ENCODE assay signal across 8 cellular contexts in the genomic region with DNA sequence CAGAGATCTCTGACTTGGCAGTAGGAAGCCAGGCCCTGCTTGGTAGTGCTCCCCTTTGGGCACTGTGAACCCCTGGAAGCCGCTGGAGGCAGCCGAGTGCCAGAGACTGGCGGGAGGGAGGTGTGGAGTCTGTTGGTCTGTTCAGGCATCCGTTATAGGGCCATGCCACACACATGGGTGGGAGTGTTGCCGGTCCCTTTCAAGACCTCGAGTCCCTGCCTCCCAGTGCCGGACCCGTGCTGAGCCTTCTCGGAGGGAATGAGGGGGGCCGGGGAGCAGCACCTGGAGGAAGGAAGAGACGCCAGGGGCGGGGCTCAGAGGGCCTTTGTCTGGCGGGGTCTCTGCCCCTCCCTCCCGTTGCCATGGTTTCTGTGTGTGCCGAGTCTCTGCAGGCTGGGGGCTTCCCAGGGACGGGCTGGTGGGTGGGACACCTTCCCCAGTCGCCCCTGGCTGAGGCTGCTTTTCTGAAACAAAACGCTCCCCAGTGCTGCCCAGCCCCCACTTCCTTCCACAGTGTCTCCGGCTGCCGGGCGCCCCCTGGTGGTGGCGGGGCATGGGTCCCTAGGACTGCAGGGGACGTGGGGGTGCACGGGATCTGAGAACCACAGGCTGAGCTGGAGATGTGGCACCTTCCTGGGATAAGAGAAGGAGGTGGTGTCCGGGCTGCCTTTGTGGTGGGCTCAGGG. TPM values are rescaled to one million over a fixed set of nuclear protein-coding genes. Genes with fewer than 3 reads are reported as not detected.
DNase-seq lines count a peak whose midpoint lies in the region; ATAC-seq, FAIRE-seq and TF ChIP-seq lines count a peak whose summit lies in the region.

No MANE protein-coding gene starts in this region.

- peak; percentile 67 for ATAC-seq in GM21447 (IDR thresholded peaks at IDR 0.05; ENCODE audit: unreplicated experiment)

- peak; percentile 87 for TF ChIP-seq CTCF in D721Med (IDR thresholded peaks at IDR 0.05; ENCODE audit: insufficient read depth, missing control alignments)

- DNase-seq in D721Med (ENCODE audit: insufficient read length, low spot score) = peak; percentile 93
- DNase-seq in Jurkat, Clone E6-1 (ENCODE audit: low read depth, low spot score) = peak; percentile 74
- peak; percentile 89 to 91 for DNase-seq in SJSA1 (ENCODE audit: low read depth in 1 of 2, low spot score in 2 of 2)
- peak; percentile 87 to 97 (median 97) for DNase-seq in activated naive CD4-positive, alpha-beta T cell (lab: John Stamatoyannopoulos, UW)
- peak; percentile 61 to 78 for DNase-seq in frontal cortex (ENCODE audit: low spot score in 2 of 2)
- peak; percentile 70 for DNase-seq in occipital lobe (lab: John Stamatoyannopoulos, UW)
- peak in 47 of 49 donors; percentile 34 to 93 (median 81) for DNase-seq in substantia nigra (lab: John Stamatoyannopoulos, UW)

- peak overlapping the region; percentile 60 for H3K4me3 ChIP-seq in Jurkat, Clone E6-1 (ENCODE audit: low read length)
- peak overlapping the region; percentile 20 for H3K4me3 ChIP-seq in SJSA1

- peaks cover 71% of the 10 kb centered on the region for H3K36me3 ChIP-seq in SJSA1

- H3K27me3 ChIP-seq in SJSA1 (replicated peaks) = no peaks in the 10 kb centered on the region

- peak overlapping the region; percentile 71 for H3K27ac ChIP-seq in SJSA1
- H3K27ac ChIP-seq in substantia nigra (ENCODE audit: low read depth, low read length, poor library complexity, severe bottlenecking) = peak overlapping the region; percentile 86

- peaks cover 65% of the 10 kb centered on the region for H3K4me1 ChIP-seq in SJSA1 (replicated peaks)

- H3K9me3 ChIP-seq in SJSA1 (replicated peaks) = no peaks in the 10 kb centered on the region

- FAIRE-seq in D721Med (lab: Jason Lieb, UNC) (no peak), frontal cortex (lab: Jason Lieb, UNC) (no peak)

RNA-seq across cellular contexts. Expression of a gene that starts 10.0 kb away (rescaled TPM):
- polyA plus RNA-seq in Jurkat, Clone E6-1 (2012; ENCODE audit: insufficient read depth, insufficient read length) = 279 TPM
- total RNA-seq in SJSA1 (2014; rRNA removed; shearing (Covaris generic)) = 178 and 214 TPM in 2 replicates
- total RNA-seq in frontal cortex = 97.0 TPM
- 84.5 TPM for total RNA-seq in occipital lobe

RNA-seq across cellular contexts. Expression of a gene that starts 23.0 kb away (rescaled TPM):
- 1.2 TPM for polyA plus RNA-seq in Jurkat, Clone E6-1 (2012; ENCODE audit: insufficient read depth, insufficient read length)
- total RNA-seq in SJSA1 (2014; rRNA removed; shearing (Covaris generic)) = 2.6 and 6.5 TPM in 2 replicates
- total RNA-seq in frontal cortex (2.4 TPM), occipital lobe (2.3 TPM)

RNA-seq across cellular contexts. Expression of a gene that starts 32.9 kb away (rescaled TPM):
- polyA plus RNA-seq in Jurkat, Clone E6-1 (2012; ENCODE audit: insufficient read depth, insufficient read length) = not detected
- not detected in 2 replicates for total RNA-seq in SJSA1 (2014; rRNA removed; shearing (Covaris generic))
- total RNA-seq in frontal cortex = 0.82 TPM
- 0.47 TPM for total RNA-seq in occipital lobe

RNA-seq across cellular contexts. Expression of a gene that starts 40.9 kb away (rescaled TPM):
- polyA plus RNA-seq in Jurkat, Clone E6-1 (2012; ENCODE audit: insufficient read depth, insufficient read length) = 2.0 TPM
- total RNA-seq in SJSA1 (2014; rRNA removed; shearing (Covaris generic)) = not detected in 2 replicates
- total RNA-seq in frontal cortex = 2.0 TPM
- total RNA-seq in occipital lobe = 5.0 TPM

RNA-seq across cellular contexts. Expression of a gene that starts 46.3 kb away (rescaled TPM):
- polyA plus RNA-seq in Jurkat, Clone E6-1 (2012; ENCODE audit: insufficient read depth, insufficient read length) = 140 TPM
- 70.9 and 81.8 TPM in 2 replicates for total RNA-seq in SJSA1 (2014; rRNA removed; shearing (Covaris generic))
- 17.9 TPM for total RNA-seq in frontal cortex
- total RNA-seq in occipital lobe = 15.1 TPM

Comparison
In these comparisons a context has a peak if more than half of its experiments do, and no peak if none do; other contexts are left out.
1. Peak in every context shown above with its lines: DNase-seq, ATAC-seq, H3K4me3 ChIP-seq and H3K27ac ChIP-seq.